Comparison of ENCODE assay signal across 24 cellular contexts in genomic region chr7:28625446-28625845, GRCh38.
"Had no signal": no experiment of that assay in that cellular context is flagged by ENCODE, and none has a peak within 500 bp of the region (broad histone marks: within the 10 kb centered on the region; RNA-seq: fewer than 3 reads in every experiment).

No MANE protein-coding gene starts in this region.

- H3K36me3 Mint-ChIP-seq: activated naive CD8-positive, alpha-beta T cell; WTC11 had no signal

- H3K27ac ChIP-seq: brain microvascular endothelial cell had no signal

- H3K9me3 Mint-ChIP-seq: activated T-cell treated with anti-CD3 and anti-CD28 coated beads, Interleukin-2, amount 50 U/mL, for 4 hours; WTC11 had no signal

- H3K27me3 ChIP-seq: brain microvascular endothelial cell, MG63 had no signal

- H3K36me3 ChIP-seq: brain microvascular endothelial cell had no signal

- H3K27ac Mint-ChIP-seq: activated CD8-positive, alpha-beta T cell treated with anti-CD3 and anti-CD28 coated beads, Interleukin-2, amount 10 ng/mL, durations not matched to agents 7 days and 5 days; activated naive CD8-positive, alpha-beta T cell; T-helper 17 cell; WTC11 had no signal

- H3K4me3 Mint-ChIP-seq: activated CD8-positive, alpha-beta T cell treated with anti-CD3 and anti-CD28 coated beads, Interleukin-2, amount 10 ng/mL, durations not matched to agents 7 days and 5 days; activated naive CD8-positive, alpha-beta T cell; activated T-cell treated with anti-CD3 and anti-CD28 coated beads, Interleukin-2, amount 50 U/mL, for 4 hours; T-helper 17 cell; WTC11 had no signal

- H3K4me3 ChIP-seq: MG63 had no signal

- DNase-seq: activated CD4-positive, alpha-beta T cell treated with anti-CD3 and anti-CD28 coated beads for 48 hours; activated CD4-positive, alpha-beta T cell treated with anti-CD3 and anti-CD28 coated beads, Interleukin-2, amount 50 U/mL, for 4 hours; activated CD4-positive, CD25-positive, alpha-beta regulatory T cell treated with anti-CD3 and anti-CD28 coated beads, Interleukin-2, amount 50 U/mL, for 72 hours; activated CD8-positive, alpha-beta T cell treated with anti-CD3 and anti-CD28 coated beads, Interleukin-2, amount 10 ng/mL, durations not matched to agents 7 days and 5 days; activated effector memory CD4-positive, alpha-beta T cell treated with anti-CD3 and anti-CD28 coated beads, Interleukin-2, amount 50 U/mL, for 16 hours; activated naive CD4-positive, alpha-beta T cell treated with Interleukin-2 at 50 U/mL for 16 hours; activated T-cell treated with anti-CD3 and anti-CD28 coated beads, Interleukin-2, amount 50 U/mL, for 4 hours; brain microvascular endothelial cell; MG63; MV-4-11; NCI-H1092 treated with DMSO at 0.1 percent for 48 hours; NCI-H1417 treated with DMSO at 0.1 percent for 48 hours; NCI-H1694; NCI-H2029; NCI-H2107; NCI-H345; NCI-H510A; NCI-H526 treated with DMSO at 0.1 percent for 48 hours; NCI-H82; SIG-M5; T-helper 17 cell; T-helper 9 cell had no signal

- ATAC-seq: activated CD8-positive, alpha-beta T cell treated with anti-CD3 and anti-CD28 coated beads, Interleukin-2, amount 10 ng/mL, durations not matched to agents 7 days and 5 days; activated T-cell treated with anti-CD3 and anti-CD28 coated beads, Interleukin-2, amount 50 U/mL, for 4 hours; T-helper 17 cell; WTC11 had no signal

- H3K9me3 ChIP-seq: MG63 had no signal

- H3K4me1 Mint-ChIP-seq: T-helper 17 cell had no signal
